1 cellular context compared by ENCODE assay signal in genomic region chr16:58466396-58466795, GRCh38.
TF ChIP-seq lines count a peak whose summit lies in the region.

No MANE protein-coding gene starts in this region.

TF ChIP-seq in WTC11, 78 proteins besides CTCF, POLR2A, EP300 and RAD21 (continued from another document):
- TF ChIP-seq ERG (CRISPR knock-in tag; IDR thresholded peaks at IDR 0.05) (no peak), IRF1 (CRISPR knock-in tag; IDR thresholded peaks at IDR 0.05) (no peak)
